ENCODE assay signal across 15 cellular contexts in genomic region chr1:153866045-153866850, GRCh38. TPM values are rescaled to one million over a fixed set of nuclear protein-coding genes. Genes with fewer than 3 reads are reported as not detected.
DNase-seq lines count a peak whose midpoint lies in the region; ATAC-seq and TF ChIP-seq lines count a peak whose summit lies in the region.
"Had no signal": no experiment of that assay in that cellular context is flagged by ENCODE, and none has a peak within 500 bp of the region (broad histone marks: within the 10 kb centered on the region; RNA-seq: fewer than 3 reads in every experiment).

No MANE protein-coding gene starts in this region.

- no peak for TF ChIP-seq CTCF in KMS-11 (conservative IDR thresholded peaks at IDR 0.05; ENCODE audit: low read depth, low read length)
- no peak for TF ChIP-seq CTCF in foreskin keratinocyte (conservative IDR thresholded peaks at IDR 0.05)
- TF ChIP-seq CTCF in GM20000 (IDR thresholded peaks at IDR 0.05; ENCODE audit: extremely low read depth, missing control alignments), result no peak

- peak overlapping the region; percentile 72 for H3K4me3 ChIP-seq in KMS-11 (IDR thresholded peaks at IDR 0.05; ENCODE audit: insufficient read depth, low read depth, low read length)

- H3K36me3 Mint-ChIP-seq in activated CD8-positive, alpha-beta memory T cell treated with anti-CD3 and anti-CD28 coated beads, Interleukin-2, amount 10 ng/mL, durations not matched to agents 7 days and 5 days, result peaks cover 7% of the 10 kb centered on the region
- H3K36me3 Mint-ChIP-seq in central memory CD8-positive, alpha-beta T cell (ENCODE audit: insufficient read depth), result peaks cover 17% of the 10 kb centered on the region

- H3K9ac ChIP-seq in KMS-11, result no peak overlapping the region

- peaks cover 87% of the 10 kb centered on the region for H3K79me2 ChIP-seq in KMS-11 (ENCODE audit: insufficient read depth, low read depth)

- H3K27me3 Mint-ChIP-seq in activated CD8-positive, alpha-beta memory T cell treated with anti-CD3 and anti-CD28 coated beads, Interleukin-2, amount 10 ng/mL, durations not matched to agents 7 days and 5 days, result no peaks in the 10 kb centered on the region
- no peaks in the 10 kb centered on the region for H3K27me3 Mint-ChIP-seq in central memory CD8-positive, alpha-beta T cell
- H3K27me3 Mint-ChIP-seq: stimulated activated naive CD8-positive, alpha-beta T cell treated with anti-CD3 and anti-CD28 coated beads, Interleukin-15, amount 100 ng/mL, for 72 hours had no signal

- H3K4me3 Mint-ChIP-seq in activated CD8-positive, alpha-beta memory T cell treated with anti-CD3 and anti-CD28 coated beads, Interleukin-2, amount 10 ng/mL, durations not matched to agents 7 days and 5 days, result no peak overlapping the region
- no peak overlapping the region for H3K4me3 Mint-ChIP-seq in central memory CD8-positive, alpha-beta T cell
- H3K4me3 Mint-ChIP-seq: stimulated activated naive CD8-positive, alpha-beta T cell treated with anti-CD3 and anti-CD28 coated beads, Interleukin-15, amount 100 ng/mL, for 72 hours had no signal

- no peak overlapping the region for H2AFZ ChIP-seq in KMS-11 (ENCODE audit: low read depth)

- peak overlapping the region; percentile 52 for H3K4me2 ChIP-seq in KMS-11

- H3K4me1 Mint-ChIP-seq in activated CD8-positive, alpha-beta memory T cell treated with anti-CD3 and anti-CD28 coated beads, Interleukin-2, amount 10 ng/mL, durations not matched to agents 7 days and 5 days, result peaks cover 24% of the 10 kb centered on the region
- peaks cover 29% of the 10 kb centered on the region for H3K4me1 Mint-ChIP-seq in central memory CD8-positive, alpha-beta T cell

- no peak for DNase-seq in activated CD8-positive, alpha-beta memory T cell treated with anti-CD3 and anti-CD28 coated beads, Interleukin-2, amount 10 ng/mL, durations not matched to agents 7 days and 5 days
- no peak for DNase-seq in activated CD8-positive, alpha-beta memory T cell treated with anti-CD3 and anti-CD28 coated beads, Interleukin-2, amount 50 U/mL, for 48 hours
- no peak for DNase-seq in central memory CD8-positive, alpha-beta T cell (ENCODE audit: low spot score in 2 of 2)
- DNase-seq in sciatic nerve (ENCODE audit: low spot score) (no peak), foreskin keratinocyte (no peak), GM20000 (ENCODE audit: low spot score) (no peak)
- DNase-seq in effector CD8-positive, alpha-beta T cell (lab: John Stamatoyannopoulos, UW), result no peak
- DNase-seq: activated CD4-positive, CD25-positive, alpha-beta regulatory T cell; anterior cingulate cortex; C1 segment of cervical spinal cord; MV-4-11; OCI-M1; stimulated activated CD4-positive, alpha-beta T cell treated with anti-CD3 and anti-CD28 coated beads, Interleukin-12 subunit alpha, Interleukin-12 subunit beta, amount 100 ng/mL, for 4 hours; stimulated activated naive CD8-positive, alpha-beta T cell treated with anti-CD3 and anti-CD28 coated beads, Interleukin-15, amount 100 ng/mL, for 72 hours had no signal

- H4K20me1 ChIP-seq in KMS-11 (ENCODE audit: insufficient read depth), result peaks cover 26% of the 10 kb centered on the region

- H3K4me1 ChIP-seq in KMS-11 (ENCODE audit: low read depth, poor library complexity, severe bottlenecking), result peaks cover 29% of the 10 kb centered on the region
- no peaks in the 10 kb centered on the region for H3K4me1 ChIP-seq in foreskin keratinocyte

- no peaks in the 10 kb centered on the region for H3K36me3 ChIP-seq in KMS-11 (ENCODE audit: insufficient read depth)

- H3K27me3 ChIP-seq in KMS-11 (ENCODE audit: insufficient read depth, low read depth) (no peaks in the 10 kb centered on the region), foreskin keratinocyte (no peaks in the 10 kb centered on the region)

- peak overlapping the region; percentile 70 for H3K27ac Mint-ChIP-seq in activated CD8-positive, alpha-beta memory T cell treated with anti-CD3 and anti-CD28 coated beads, Interleukin-2, amount 10 ng/mL, durations not matched to agents 7 days and 5 days
- H3K27ac Mint-ChIP-seq in central memory CD8-positive, alpha-beta T cell (ENCODE audit: low read depth), result peak overlapping the region; percentile 38

- CTCF ChIA-PET in activated CD8-positive, alpha-beta memory T cell treated with anti-CD3 and anti-CD28 coated beads, Interleukin-2, amount 10 ng/mL, durations not matched to agents 7 days and 5 days (lab: Charles Lee), result interaction anchor here (0.9 to 1.2 kb wide), 4 partner anchors 16 to 57 kb away, joined by 3 to 6 read pairs (median 4); partner anchors contain the start of gene GATAD2B

- H3K27ac ChIP-seq in KMS-11 (peak overlapping the region; percentile 14; the same call in 1 of the 2 replicates), foreskin keratinocyte (no peak overlapping the region)

- ATAC-seq in activated CD8-positive, alpha-beta memory T cell treated with anti-CD3 and anti-CD28 coated beads, Interleukin-2, amount 10 ng/mL, durations not matched to agents 7 days and 5 days, result peak; percentile 36
- no peak for ATAC-seq in central memory CD8-positive, alpha-beta T cell (replicated peaks; ENCODE audit: extremely low read depth, poor library complexity, severe bottlenecking)
- ATAC-seq in sciatic nerve (peak; percentile 83), foreskin keratinocyte (no peak)
- ATAC-seq: stimulated activated naive CD8-positive, alpha-beta T cell treated with anti-CD3 and anti-CD28 coated beads, Interleukin-15, amount 100 ng/mL, for 72 hours had no signal

- intact Hi-C loops in sciatic nerve (cut with DNase I), result no loop called here

- no peaks in the 10 kb centered on the region for H3K9me3 Mint-ChIP-seq in activated CD8-positive, alpha-beta memory T cell treated with anti-CD3 and anti-CD28 coated beads, Interleukin-2, amount 10 ng/mL, durations not matched to agents 7 days and 5 days (ENCODE audit: low read depth)
- no peaks in the 10 kb centered on the region for H3K9me3 Mint-ChIP-seq in central memory CD8-positive, alpha-beta T cell
- H3K9me3 Mint-ChIP-seq: stimulated activated naive CD8-positive, alpha-beta T cell treated with anti-CD3 and anti-CD28 coated beads, Interleukin-15, amount 100 ng/mL, for 72 hours had no signal

RNA-seq across cellular contexts. Expression of gene GATAD2B, which starts 56.5 kb away (rescaled TPM):
- total RNA-seq in activated CD8-positive, alpha-beta memory T cell treated with anti-CD3 and anti-CD28 coated beads, Interleukin-2, amount 10 ng/mL, durations not matched to agents 7 days and 5 days, result 10 to 100 TPM; 72.5 to 77.9 TPM
- total RNA-seq in sciatic nerve, result 59.6 TPM
- total RNA-seq in foreskin keratinocyte, result 14.5 and 14.8 TPM in 2 replicates
- 4.1 and 4.9 TPM in 2 replicates for polyA plus RNA-seq in foreskin keratinocyte

Comparison
In these comparisons a context has a peak if more than half of its experiments do, and no peak if none do; other contexts are left out.
1. ATAC-seq: peak in activated CD8-positive, alpha-beta memory T cell treated with anti-CD3 and anti-CD28 coated beads, Interleukin-2, amount 10 ng/mL, durations not matched to agents 7 days and 5 days (single experiment) and sciatic nerve (single experiment); none in central memory CD8-positive, alpha-beta T cell (single experiment) and foreskin keratinocyte (single experiment).